Comparison of ENCODE assay signal across 24 cellular contexts in genomic region chr19:31364956-31365355, GRCh38.
"Had no signal": no experiment of that assay in that cellular context is flagged by ENCODE, and none has a peak within 500 bp of the region (broad histone marks: within the 10 kb centered on the region; RNA-seq: fewer than 3 reads in every experiment).

No MANE protein-coding gene starts in this region.

- H3K27ac Mint-ChIP-seq: activated naive CD4-positive, alpha-beta T cell treated with anti-CD3 and anti-CD28 coated beads, Interleukin-2, amount 50 U/mL, for 72 hours; activated T-helper 17 cell treated with anti-CD3 and anti-CD28 coated beads, Interleukin-2, amount 50 U/mL, for 72 hours; effector memory CD8-positive, alpha-beta T cell; memory B cell; natural killer cell treated with Interleukin-12 subunit alpha and Interleukin-12 subunit beta and Interleukin-15 and Interleukin-18, amount 100 ng/mL, for 72 hours had no signal

- H3K27me3 ChIP-seq: colonic mucosa, dorsolateral prefrontal cortex, esophagus muscularis mucosa, right lobe of liver, upper lobe of left lung had no signal

- H3K9ac ChIP-seq: parathyroid adenoma had no signal

- H2AFZ ChIP-seq: parathyroid adenoma had no signal

- H3K27me3 Mint-ChIP-seq: memory B cell had no signal

- H3K9me3 ChIP-seq: colonic mucosa, esophagus muscularis mucosa, right lobe of liver, thoracic aorta, upper lobe of left lung had no signal

- H3K27ac ChIP-seq: colonic mucosa, dorsolateral prefrontal cortex, esophagus muscularis mucosa, parathyroid adenoma, right lobe of liver, thoracic aorta, upper lobe of left lung had no signal

- DNase-seq: activated T-cell treated with anti-CD3 and anti-CD28 coated beads, Interleukin-2, amount 50 U/mL, for 1 hour; aorta; central memory CD4-positive, alpha-beta T cell; colonic mucosa; dorsolateral prefrontal cortex; effector memory CD8-positive, alpha-beta T cell; hippocampal formation; islet precursor cell; left cardiac atrium; right lobe of liver; small intestine; stimulated activated CD4-positive, alpha-beta T cell treated with anti-CD3 and anti-CD28 coated beads, Interleukin-15, amount 100 ng/mL, for 24 hours; stimulated activated CD4-positive, alpha-beta T cell treated with anti-CD3 and anti-CD28 coated beads, Interleukin-2, amount 100 ng/mL, for 48 hours; stimulated activated naive CD4-positive, alpha-beta T cell; T-helper 1 cell; T-helper 9 cell; upper lobe of left lung had no signal

- H3K36me3 ChIP-seq: colonic mucosa, right lobe of liver, thoracic aorta, upper lobe of left lung had no signal

- H3K9me3 Mint-ChIP-seq: activated naive CD4-positive, alpha-beta T cell treated with anti-CD3 and anti-CD28 coated beads, Interleukin-2, amount 50 U/mL, for 72 hours; activated T-helper 17 cell treated with anti-CD3 and anti-CD28 coated beads, Interleukin-2, amount 50 U/mL, for 72 hours; effector memory CD8-positive, alpha-beta T cell; memory B cell; natural killer cell treated with Interleukin-12 subunit alpha and Interleukin-12 subunit beta and Interleukin-15 and Interleukin-18, amount 100 ng/mL, for 72 hours had no signal

- H3K4me3 Mint-ChIP-seq: activated T-helper 17 cell treated with anti-CD3 and anti-CD28 coated beads, Interleukin-2, amount 50 U/mL, for 72 hours; effector memory CD8-positive, alpha-beta T cell; memory B cell; natural killer cell treated with Interleukin-12 subunit alpha and Interleukin-12 subunit beta and Interleukin-15 and Interleukin-18, amount 100 ng/mL, for 72 hours had no signal

- H3K4me1 Mint-ChIP-seq: activated T-helper 17 cell treated with anti-CD3 and anti-CD28 coated beads, Interleukin-2, amount 50 U/mL, for 72 hours; memory B cell had no signal

- H3K4me1 ChIP-seq: colonic mucosa, esophagus muscularis mucosa, parathyroid adenoma, right lobe of liver, upper lobe of left lung had no signal

- H3K4me3 ChIP-seq: colonic mucosa, dorsolateral prefrontal cortex, esophagus muscularis mucosa, right lobe of liver, thoracic aorta, upper lobe of left lung had no signal

- H3K79me2 ChIP-seq: parathyroid adenoma had no signal

- H3K36me3 Mint-ChIP-seq: activated naive CD4-positive, alpha-beta T cell treated with anti-CD3 and anti-CD28 coated beads, Interleukin-2, amount 50 U/mL, for 72 hours; memory B cell; natural killer cell treated with Interleukin-12 subunit alpha and Interleukin-12 subunit beta and Interleukin-15 and Interleukin-18, amount 100 ng/mL, for 72 hours had no signal
